Comparison of ENCODE assay signal across 17 cellular contexts in genomic region chr14:32457213-32457920, GRCh38.
DNase-seq lines count a peak whose midpoint lies in the region; ATAC-seq, FAIRE-seq and TF ChIP-seq lines count a peak whose summit lies in the region.
"Had no signal": no experiment of that assay in that cellular context is flagged by ENCODE, and none has a peak within 500 bp of the region (broad histone marks: within the 10 kb centered on the region; RNA-seq: fewer than 3 reads in every experiment).

No MANE protein-coding gene starts in this region.

- H3K27me3 ChIP-seq in BE2C: no peaks in the 10 kb centered on the region
- H3K27me3 ChIP-seq: vagina had no signal

- TF ChIP-seq CTCF in BE2C (IDR thresholded peaks at IDR 0.05; ENCODE audit: low read depth, low read length): no peak

- H3K4me1 ChIP-seq in BE2C: peaks cover 14% of the 10 kb centered on the region
- H3K4me1 ChIP-seq: vagina had no signal

- no peak overlapping the region for H3K27ac ChIP-seq in caudate nucleus (ENCODE audit: low read depth, low read length)
- H3K27ac ChIP-seq: epithelial cell of prostate, vagina had no signal

- H3K4me3 ChIP-seq in BE2C (ENCODE audit: low read depth, low read length): no peak overlapping the region
- H3K4me3 ChIP-seq: GM12878, mucosa of descending colon, vagina had no signal

- FAIRE-seq in GM12892 (lab: Jason Lieb, UNC): no peak
- FAIRE-seq: GM12878 had no signal

- no peaks in the 10 kb centered on the region for H3K36me3 ChIP-seq in BE2C
- H3K36me3 ChIP-seq: vagina had no signal

- no peak for TF ChIP-seq POLR2A in GM12892 (IDR thresholded peaks at IDR 0.05; ENCODE audit: low read depth, low read length)

- ATAC-seq in left cardiac atrium (peak; percentile 99), HG03159 (IDR thresholded peaks at IDR 0.05; ENCODE audit: unreplicated experiment) (no peak)
- ATAC-seq: activated CD8-positive, alpha-beta T cell treated with anti-CD3 and anti-CD28 coated beads, Interleukin-2, amount 10 ng/mL, durations not matched to agents 7 days and 5 days; GM12878; mucosa of descending colon had no signal

- DNase-seq in BE2C: peak; percentile 74
- DNase-seq in amniotic epithelial cell (ENCODE audit: low read depth): peak; percentile 92
- DNase-seq in left cardiac atrium: peak; percentile 63
- DNase-seq in non-pigmented ciliary epithelial cell (ENCODE audit: low read depth): peak; percentile 71
- DNase-seq in T-helper 1 cell: no peak
- no peak for DNase-seq in GM12892 (ENCODE audit: insufficient read length)
- DNase-seq in caudate nucleus (lab: John Stamatoyannopoulos, UW): no peak
- DNase-seq: activated CD8-positive, alpha-beta T cell treated with anti-CD3 and anti-CD28 coated beads, Interleukin-2, amount 10 ng/mL, durations not matched to agents 7 days and 5 days; activated gamma-delta T cell treated with Interleukin-2 at 50 U/mL for 16 hours; Karpas-422; mucosa of descending colon; NCI-H2081 treated with DMSO at 0.1 percent for 48 hours; stimulated activated CD4-positive, alpha-beta T cell treated with anti-CD3 and anti-CD28 coated beads, Interleukin-4, amount 100 ng/mL, for 1 hour had no signal

- intact Hi-C loops in left cardiac atrium (cut with DNase I): loop anchor here in 1 of 2 donors (5.0 kb wide), 1 partner anchor 40 kb away; no protein-coding TSS in a partner anchor

- H3K9me3 ChIP-seq in BE2C: no peaks in the 10 kb centered on the region
- H3K9me3 ChIP-seq: mucosa of descending colon, vagina had no signal

Comparison
In these comparisons a context has a peak if more than half of its experiments do, and no peak if none do; other contexts are left out.
1. DNase-seq: peak in BE2C (single experiment), amniotic epithelial cell (single experiment), left cardiac atrium (single experiment) and non-pigmented ciliary epithelial cell (single experiment); none in T-helper 1 cell (0 of 5), GM12892 (single experiment) and caudate nucleus (0 of 61).